ENCODE assay signal across 2 cellular contexts in the genomic region with DNA sequence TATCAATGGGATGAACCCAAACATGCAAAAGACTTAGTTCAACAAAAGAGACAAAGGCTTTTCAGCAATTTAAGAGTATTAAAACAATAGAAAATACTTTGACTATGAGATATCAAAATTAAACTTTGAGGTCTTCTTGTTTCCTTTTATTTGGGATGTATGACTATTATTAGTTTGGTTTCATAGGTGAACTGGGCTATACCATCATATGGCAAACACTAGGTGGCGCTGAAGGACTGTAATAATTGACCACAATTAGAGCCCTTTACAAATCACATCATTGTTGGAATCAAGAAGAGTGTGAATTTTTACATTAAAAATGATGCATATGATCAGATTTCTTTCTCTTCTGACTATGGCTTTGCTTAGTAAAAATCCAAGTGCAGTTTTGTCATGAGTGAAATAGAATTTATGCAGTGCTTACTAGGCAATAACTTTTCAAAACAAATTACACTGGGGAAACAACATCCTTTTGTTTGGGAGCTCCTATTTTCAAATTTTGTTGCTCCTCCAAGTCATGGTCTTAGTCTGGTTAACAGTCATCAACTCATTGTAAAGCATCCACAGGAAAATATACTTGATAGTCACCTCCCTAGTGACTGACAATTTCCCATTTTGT.
A peak's percentile ranks its signal among the peaks of the same experiment; 100 is the strongest.
TF ChIP-seq lines count a peak whose summit lies in the region.

No MANE protein-coding gene starts in this region.

TF ChIP-seq in HEK293T, 16 proteins besides CTCF, POLR2A, EP300 and RAD21:
- TF ChIP-seq LEF1 (IDR thresholded peaks at IDR 0.05; ENCODE audit: borderline replicate concordance) (no peak), ARNT (IDR thresholded peaks at IDR 0.05) (no peak), PKNOX1 (IDR thresholded peaks at IDR 0.05) (no peak)

TF ChIP-seq in H1, 55 proteins besides CTCF, POLR2A, EP300 and RAD21:
- TF ChIP-seq, protein P1, sequence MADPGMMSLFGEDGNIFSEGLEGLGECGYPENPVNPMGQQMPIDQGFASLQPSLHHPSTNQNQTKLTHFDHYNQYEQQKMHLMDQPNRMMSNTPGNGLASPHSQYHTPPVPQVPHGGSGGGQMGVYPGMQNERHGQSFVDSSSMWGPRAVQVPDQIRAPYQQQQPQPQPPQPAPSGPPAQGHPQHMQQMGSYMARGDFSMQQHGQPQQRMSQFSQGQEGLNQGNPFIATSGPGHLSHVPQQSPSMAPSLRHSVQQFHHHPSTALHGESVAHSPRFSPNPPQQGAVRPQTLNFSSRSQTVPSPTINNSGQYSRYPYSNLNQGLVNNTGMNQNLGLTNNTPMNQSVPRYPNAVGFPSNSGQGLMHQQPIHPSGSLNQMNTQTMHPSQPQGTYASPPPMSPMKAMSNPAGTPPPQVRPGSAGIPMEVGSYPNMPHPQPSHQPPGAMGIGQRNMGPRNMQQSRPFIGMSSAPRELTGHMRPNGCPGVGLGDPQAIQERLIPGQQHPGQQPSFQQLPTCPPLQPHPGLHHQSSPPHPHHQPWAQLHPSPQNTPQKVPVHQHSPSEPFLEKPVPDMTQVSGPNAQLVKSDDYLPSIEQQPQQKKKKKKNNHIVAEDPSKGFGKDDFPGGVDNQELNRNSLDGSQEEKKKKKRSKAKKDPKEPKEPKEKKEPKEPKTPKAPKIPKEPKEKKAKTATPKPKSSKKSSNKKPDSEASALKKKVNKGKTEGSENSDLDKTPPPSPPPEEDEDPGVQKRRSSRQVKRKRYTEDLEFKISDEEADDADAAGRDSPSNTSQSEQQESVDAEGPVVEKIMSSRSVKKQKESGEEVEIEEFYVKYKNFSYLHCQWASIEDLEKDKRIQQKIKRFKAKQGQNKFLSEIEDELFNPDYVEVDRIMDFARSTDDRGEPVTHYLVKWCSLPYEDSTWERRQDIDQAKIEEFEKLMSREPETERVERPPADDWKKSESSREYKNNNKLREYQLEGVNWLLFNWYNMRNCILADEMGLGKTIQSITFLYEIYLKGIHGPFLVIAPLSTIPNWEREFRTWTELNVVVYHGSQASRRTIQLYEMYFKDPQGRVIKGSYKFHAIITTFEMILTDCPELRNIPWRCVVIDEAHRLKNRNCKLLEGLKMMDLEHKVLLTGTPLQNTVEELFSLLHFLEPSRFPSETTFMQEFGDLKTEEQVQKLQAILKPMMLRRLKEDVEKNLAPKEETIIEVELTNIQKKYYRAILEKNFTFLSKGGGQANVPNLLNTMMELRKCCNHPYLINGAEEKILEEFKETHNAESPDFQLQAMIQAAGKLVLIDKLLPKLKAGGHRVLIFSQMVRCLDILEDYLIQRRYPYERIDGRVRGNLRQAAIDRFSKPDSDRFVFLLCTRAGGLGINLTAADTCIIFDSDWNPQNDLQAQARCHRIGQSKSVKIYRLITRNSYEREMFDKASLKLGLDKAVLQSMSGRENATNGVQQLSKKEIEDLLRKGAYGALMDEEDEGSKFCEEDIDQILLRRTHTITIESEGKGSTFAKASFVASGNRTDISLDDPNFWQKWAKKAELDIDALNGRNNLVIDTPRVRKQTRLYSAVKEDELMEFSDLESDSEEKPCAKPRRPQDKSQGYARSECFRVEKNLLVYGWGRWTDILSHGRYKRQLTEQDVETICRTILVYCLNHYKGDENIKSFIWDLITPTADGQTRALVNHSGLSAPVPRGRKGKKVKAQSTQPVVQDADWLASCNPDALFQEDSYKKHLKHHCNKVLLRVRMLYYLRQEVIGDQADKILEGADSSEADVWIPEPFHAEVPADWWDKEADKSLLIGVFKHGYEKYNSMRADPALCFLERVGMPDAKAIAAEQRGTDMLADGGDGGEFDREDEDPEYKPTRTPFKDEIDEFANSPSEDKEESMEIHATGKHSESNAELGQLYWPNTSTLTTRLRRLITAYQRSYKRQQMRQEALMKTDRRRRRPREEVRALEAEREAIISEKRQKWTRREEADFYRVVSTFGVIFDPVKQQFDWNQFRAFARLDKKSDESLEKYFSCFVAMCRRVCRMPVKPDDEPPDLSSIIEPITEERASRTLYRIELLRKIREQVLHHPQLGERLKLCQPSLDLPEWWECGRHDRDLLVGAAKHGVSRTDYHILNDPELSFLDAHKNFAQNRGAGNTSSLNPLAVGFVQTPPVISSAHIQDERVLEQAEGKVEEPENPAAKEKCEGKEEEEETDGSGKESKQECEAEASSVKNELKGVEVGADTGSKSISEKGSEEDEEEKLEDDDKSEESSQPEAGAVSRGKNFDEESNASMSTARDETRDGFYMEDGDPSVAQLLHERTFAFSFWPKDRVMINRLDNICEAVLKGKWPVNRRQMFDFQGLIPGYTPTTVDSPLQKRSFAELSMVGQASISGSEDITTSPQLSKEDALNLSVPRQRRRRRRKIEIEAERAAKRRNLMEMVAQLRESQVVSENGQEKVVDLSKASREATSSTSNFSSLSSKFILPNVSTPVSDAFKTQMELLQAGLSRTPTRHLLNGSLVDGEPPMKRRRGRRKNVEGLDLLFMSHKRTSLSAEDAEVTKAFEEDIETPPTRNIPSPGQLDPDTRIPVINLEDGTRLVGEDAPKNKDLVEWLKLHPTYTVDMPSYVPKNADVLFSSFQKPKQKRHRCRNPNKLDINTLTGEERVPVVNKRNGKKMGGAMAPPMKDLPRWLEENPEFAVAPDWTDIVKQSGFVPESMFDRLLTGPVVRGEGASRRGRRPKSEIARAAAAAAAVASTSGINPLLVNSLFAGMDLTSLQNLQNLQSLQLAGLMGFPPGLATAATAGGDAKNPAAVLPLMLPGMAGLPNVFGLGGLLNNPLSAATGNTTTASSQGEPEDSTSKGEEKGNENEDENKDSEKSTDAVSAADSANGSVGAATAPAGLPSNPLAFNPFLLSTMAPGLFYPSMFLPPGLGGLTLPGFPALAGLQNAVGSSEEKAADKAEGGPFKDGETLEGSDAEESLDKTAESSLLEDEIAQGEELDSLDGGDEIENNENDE (IDR thresholded peaks at IDR 0.05; ENCODE audit: insufficient replicate concordance, low read length) = peak; percentile 4
- no peak for TF ChIP-seq SIRT6 (IDR thresholded peaks at IDR 0.05; ENCODE audit: low read length)
